In genomic region chr14:64504897-64505771, GRCh38 we compare ENCODE assay signal across 8 cellular contexts. TPM values are rescaled to one million over a fixed set of nuclear protein-coding genes. Genes with fewer than 3 reads are reported as not detected.
DNase-seq lines count a peak whose midpoint lies in the region; ATAC-seq and TF ChIP-seq lines count a peak whose summit lies in the region.

No MANE protein-coding gene starts in this region.

- H3K4me1 ChIP-seq in left lung = peaks cover 44 to 74% of the 10 kb centered on the region in 2 donors

- H3K9me3 ChIP-seq in left lung = no peaks in the 10 kb centered on the region

- H3K36me3 ChIP-seq in left lung = no peaks in the 10 kb centered on the region

- peak; percentile 27 for ATAC-seq in GM18868 (IDR thresholded peaks at IDR 0.05; ENCODE audit: unreplicated experiment)
- ATAC-seq in HG03354 (IDR thresholded peaks at IDR 0.05; ENCODE audit: poor library complexity, severe bottlenecking, unreplicated experiment) = peak; percentile 30
- ATAC-seq in left lung = peak; percentile 61

- peak overlapping the region; percentile 100 for H3K27ac Mint-ChIP-seq in dendritic cell treated with granulocyte-macrophage colony-stimulating factor and Interleukin-4, amounts not matched to agents 40 ng/mL and 50 ng/mL, for 4 days

- H3K27me3 ChIP-seq in left lung = no peaks in the 10 kb centered on the region

- DNase-seq in A172 (ENCODE audit: low spot score) (peak; percentile 58), NCI-H69 (lab: John Stamatoyannopoulos, UW) (peak; percentile 95), left lung (peak; percentile 93 to 96)
- DNase-seq in activated CD4-positive, alpha-beta T cell treated with anti-CD3 and anti-CD28 coated beads, Interleukin-2, amount 50 U/mL, for 24 hours (ENCODE audit: low read depth in 1 of 2, low spot score in 1 of 2) = peak; percentile 54 to 83
- peak; percentile 89 for DNase-seq in stimulated activated CD4-positive, alpha-beta T cell treated with anti-CD3 and anti-CD28 coated beads, Interleukin-1b, Interleukin-23, amount 100 ng/mL, for 48 hours

- peaks cover 62% of the 10 kb centered on the region for H3K4me1 Mint-ChIP-seq in dendritic cell treated with granulocyte-macrophage colony-stimulating factor and Interleukin-4, amounts not matched to agents 40 ng/mL and 50 ng/mL, for 4 days (ENCODE audit: low read depth)

- peak overlapping the region; percentile 86 for H3K4me3 ChIP-seq in left lung

- intact Hi-C loops in dendritic cell treated with granulocyte-macrophage colony-stimulating factor and Interleukin-4, amounts not matched to agents 40 ng/mL and 50 ng/mL, for 4 days (cut with micrococcal nuclease) = loop anchor here (2.0 to 10.0 kb wide), 3 partner anchors 36 to 410 kb away; partner anchors contain the start of genes CHURC1, HSPA2 and MTHFD1
- intact Hi-C loops in left lung (cut with DNase I) = no loop called here

- peaks cover 56% of the 10 kb centered on the region for H3K36me3 Mint-ChIP-seq in dendritic cell treated with granulocyte-macrophage colony-stimulating factor and Interleukin-4, amounts not matched to agents 40 ng/mL and 50 ng/mL, for 4 days (ENCODE audit: low read depth)

- H3K27ac ChIP-seq in left lung = peak overlapping the region; percentile 100

- H3K27me3 Mint-ChIP-seq in dendritic cell treated with granulocyte-macrophage colony-stimulating factor and Interleukin-4, amounts not matched to agents 40 ng/mL and 50 ng/mL, for 4 days = no peaks in the 10 kb centered on the region

- no peaks in the 10 kb centered on the region for H3K9me3 Mint-ChIP-seq in dendritic cell treated with granulocyte-macrophage colony-stimulating factor and Interleukin-4, amounts not matched to agents 40 ng/mL and 50 ng/mL, for 4 days

- TF ChIP-seq CTCF in left lung (IDR thresholded peaks at IDR 0.05) = no peak

- peak overlapping the region; percentile 86 for H3K4me3 Mint-ChIP-seq in dendritic cell treated with granulocyte-macrophage colony-stimulating factor and Interleukin-4, amounts not matched to agents 40 ng/mL and 50 ng/mL, for 4 days

RNA-seq across cellular contexts. Expression of gene ZBTB1, which starts 0.6 kb away (rescaled TPM):
- 33.3 and 37.8 TPM in 2 replicates for total RNA-seq in A172 (2014; rRNA removed; shearing (Covaris generic))
- total RNA-seq in left lung = 10 to 100 TPM; 35.5 to 40.2 TPM

RNA-seq across cellular contexts. Expression of gene ZBTB25, which starts 1.5 kb away (rescaled TPM):
- total RNA-seq in A172 (2014; rRNA removed; shearing (Covaris generic)) = 1.1 and 2.2 TPM in 2 replicates
- total RNA-seq in left lung = 10 to 100 TPM; 10.1 to 11.2 TPM

RNA-seq across cellular contexts. Expression of gene HSPA2, which starts 35.4 kb away (rescaled TPM):
- 0.05 TPM in 1 of 2 replicates, not detected in the other for total RNA-seq in A172 (2014; rRNA removed; shearing (Covaris generic))
- total RNA-seq in left lung = 10 to 100 TPM; 10.6 to 12.4 TPM

RNA-seq across cellular contexts. Expression of gene AKAP5, which starts 39.8 kb away (rescaled TPM):
- total RNA-seq in A172 (2014; rRNA removed; shearing (Covaris generic)) = 1.6 and 1.9 TPM in 2 replicates
- 1 to 10 TPM; 1.7 to 2.9 TPM for total RNA-seq in left lung

RNA-seq across cellular contexts. Expression of gene PPP1R36, which starts 44.6 kb away (rescaled TPM):
- 0.69 TPM in 1 of 2 replicates, not detected in the other for total RNA-seq in A172 (2014; rRNA removed; shearing (Covaris generic))
- total RNA-seq in left lung = 1 to 10 TPM in 1 of 2 donors, under 1 TPM in 1; 0.47 to 2.1 TPM

Comparison
In these comparisons a context has a peak if more than half of its experiments do, and no peak if none do; other contexts are left out.
1. Peak in every context shown above with its lines: DNase-seq, ATAC-seq, H3K4me3 ChIP-seq and H3K27ac ChIP-seq.
2. RNA of gene HSPA2, which starts 35.4 kb away (total RNA-seq): 10.6 to 12.4 TPM in left lung; 0.05 TPM in A172; every median in the first group is over 10 times any median in the second.